14 cellular contexts compared by ENCODE assay signal in the genomic region with DNA sequence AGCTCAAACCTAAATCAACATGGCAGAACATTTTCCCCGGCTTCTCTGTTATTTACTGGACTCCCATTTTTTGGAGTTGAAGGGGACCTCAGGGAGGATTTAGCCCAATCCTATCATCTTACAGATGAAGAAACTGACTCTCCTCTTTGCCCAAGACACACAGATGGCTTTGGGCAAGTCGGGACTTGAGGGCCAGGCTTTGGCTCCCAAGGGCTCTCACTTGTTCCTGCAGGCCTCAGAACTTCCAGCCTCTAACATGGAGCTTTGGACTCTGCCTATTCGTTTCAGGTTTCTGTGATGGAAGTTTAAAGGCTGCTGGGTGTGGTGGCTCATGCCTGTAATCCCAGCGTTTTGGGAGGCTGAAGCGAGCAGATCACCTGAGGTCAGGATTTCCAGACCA. TPM values are rescaled to one million over a fixed set of nuclear protein-coding genes. Genes with fewer than 3 reads are reported as not detected.
A peak's percentile ranks its signal among the peaks of the same experiment; 100 is the strongest.
DNase-seq lines count a peak whose midpoint lies in the region; ATAC-seq and TF ChIP-seq lines count a peak whose summit lies in the region.
"Had no signal": no experiment of that assay in that cellular context is flagged by ENCODE, and none has a peak within 500 bp of the region (broad histone marks: within the 10 kb centered on the region; RNA-seq: fewer than 3 reads in every experiment).

No MANE protein-coding gene starts in this region.

- intact Hi-C loops in CD8-positive, alpha-beta T cell (cut with DNase I, micrococcal nuclease): no loop called here

- no peaks in the 10 kb centered on the region for H3K9me3 ChIP-seq in CD8-positive, alpha-beta T cell (ENCODE audit: low read length)
- no peaks in the 10 kb centered on the region for H3K9me3 ChIP-seq in muscle layer of duodenum (ENCODE audit: control insufficient read depth in 1 of 2, low read length in 2 of 2)
- H3K9me3 ChIP-seq: ovary had no signal

- H3K27ac Mint-ChIP-seq in CD8-positive, alpha-beta T cell: peak overlapping the region; percentile 93
- peak overlapping the region; percentile 96 for H3K27ac Mint-ChIP-seq in activated naive CD8-positive, alpha-beta T cell

- H3K36me3 ChIP-seq in CD8-positive, alpha-beta T cell (ENCODE audit: insufficient read depth, low read length): no peaks in the 10 kb centered on the region
- no peaks in the 10 kb centered on the region for H3K36me3 ChIP-seq in muscle layer of duodenum (ENCODE audit: control insufficient read depth in 1 of 2, insufficient read depth in 2 of 2, low read length in 2 of 2)
- H3K36me3 ChIP-seq: ovary had no signal

- H3K36me3 Mint-ChIP-seq in CD8-positive, alpha-beta T cell: no peaks in the 10 kb centered on the region
- peaks cover 2% of the 10 kb centered on the region for H3K36me3 Mint-ChIP-seq in activated naive CD8-positive, alpha-beta T cell

- no peak for TF ChIP-seq CTCF in CD8-positive, alpha-beta T cell (IDR thresholded peaks at IDR 0.05)

- peaks cover 71% of the 10 kb centered on the region for H3K4me1 ChIP-seq in CD8-positive, alpha-beta T cell (ENCODE audit: insufficient read depth, low read length)
- H3K4me1 ChIP-seq in muscle layer of duodenum (ENCODE audit: control insufficient read depth in 1 of 2, insufficient read depth in 2 of 2, low read length in 2 of 2): no peaks in the 10 kb centered on the region

- no peaks in the 10 kb centered on the region for H3K27me3 Mint-ChIP-seq in CD8-positive, alpha-beta T cell (ENCODE audit: low read depth)
- no peaks in the 10 kb centered on the region for H3K27me3 Mint-ChIP-seq in activated naive CD8-positive, alpha-beta T cell

- H3K27ac ChIP-seq in CD8-positive, alpha-beta T cell (ENCODE audit: low read depth, low read length): no peak overlapping the region
- H3K27ac ChIP-seq in muscle layer of duodenum (ENCODE audit: low read length): peak overlapping the region; percentile 26
- H3K27ac ChIP-seq: ovary had no signal

- peak overlapping the region; percentile 8 for H3K4me3 Mint-ChIP-seq in CD8-positive, alpha-beta T cell
- H3K4me3 Mint-ChIP-seq in activated naive CD8-positive, alpha-beta T cell: peak overlapping the region; percentile 60

- peaks cover 75% of the 10 kb centered on the region for H3K4me1 Mint-ChIP-seq in CD8-positive, alpha-beta T cell (ENCODE audit: low read depth)
- H3K4me1 Mint-ChIP-seq in activated naive CD8-positive, alpha-beta T cell (ENCODE audit: low read depth): peaks cover 82% of the 10 kb centered on the region

- POLR2A ChIA-PET in CD8-positive, alpha-beta T cell (lab: Charles Lee): interaction anchor here (0.9 to 2.3 kb wide), 6 partner anchors 9 to 56 kb away, joined by 3 to 9 read pairs (median 4); no protein-coding TSS in a partner anchor

- ATAC-seq in CD8-positive, alpha-beta T cell: no peak
- ATAC-seq in GM18861 (IDR thresholded peaks at IDR 0.05; ENCODE audit: unreplicated experiment): no peak
- ATAC-seq: left ventricle myocardium superior had no signal

- no peaks in the 10 kb centered on the region for H3K27me3 ChIP-seq in CD8-positive, alpha-beta T cell (ENCODE audit: insufficient read depth, low read length)
- no peaks in the 10 kb centered on the region for H3K27me3 ChIP-seq in muscle layer of duodenum (ENCODE audit: low read depth, low read length)
- H3K27me3 ChIP-seq: ovary had no signal

- no peak for DNase-seq in CD8-positive, alpha-beta T cell
- DNase-seq in HPDE6-E6E7 (ENCODE audit: extremely low spot score): peak; percentile 66
- no peak for DNase-seq in middle frontal gyrus (ENCODE audit: extremely low spot score, low spot score)
- no peak for DNase-seq in stimulated activated CD8-positive, alpha-beta memory T cell treated with anti-CD3 and anti-CD28 coated beads, Interleukin-4, amount 100 ng/mL, for 48 hours
- DNase-seq: GDM1, KG1, left ventricle myocardium superior, NCI-H2107, OCI-M1, ovary, T-helper 9 cell had no signal

- no peak overlapping the region for H3K4me3 ChIP-seq in CD8-positive, alpha-beta T cell (ENCODE audit: low read depth, low read length)
- no peak overlapping the region for H3K4me3 ChIP-seq in muscle layer of duodenum (ENCODE audit: low read depth in 1 of 2, low read length in 2 of 2)
- H3K4me3 ChIP-seq: ovary had no signal

- CTCF ChIA-PET in CD8-positive, alpha-beta T cell (lab: Charles Lee): interaction anchor here (1.0 to 2.1 kb wide), 7 partner anchors 9 to 106 kb away, joined by 3 to 8 read pairs (median 5); no protein-coding TSS in a partner anchor

- peaks cover 2% of the 10 kb centered on the region for H3K9me3 Mint-ChIP-seq in CD8-positive, alpha-beta T cell
- peaks cover 4% of the 10 kb centered on the region for H3K9me3 Mint-ChIP-seq in activated naive CD8-positive, alpha-beta T cell (ENCODE audit: low read depth)

RNA-seq across cellular contexts. Expression of gene RHOH, which starts 59.5 kb away (rescaled TPM):
- total RNA-seq in CD8-positive, alpha-beta T cell: 100 to 1,000 TPM; 533 to 539 TPM
